Comparison of ENCODE assay signal across 33 cellular contexts in the genomic region with DNA sequence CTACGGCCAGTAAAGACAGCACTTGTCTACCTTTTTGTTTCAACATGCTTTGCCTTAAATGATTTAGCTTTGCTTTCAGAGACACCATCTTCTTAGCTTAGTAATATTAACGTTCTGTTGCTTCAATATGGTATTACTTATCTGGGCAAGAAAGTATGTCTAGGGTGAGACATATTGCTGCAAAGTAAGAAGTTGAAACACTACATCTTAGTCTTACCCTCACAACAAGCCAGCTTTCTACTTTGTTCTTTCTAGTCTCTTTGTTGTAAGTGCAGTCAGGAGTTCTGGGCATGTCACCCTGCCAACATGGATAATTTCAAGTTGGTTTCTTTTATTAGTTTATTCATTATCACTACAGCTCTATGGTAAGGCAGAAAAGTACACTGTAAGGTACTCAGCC.
"Had no signal": no experiment of that assay in that cellular context is flagged by ENCODE, and none has a peak within 500 bp of the region (broad histone marks: within the 10 kb centered on the region; RNA-seq: fewer than 3 reads in every experiment).

No MANE protein-coding gene starts in this region.

- ATAC-seq: activated CD8-positive, alpha-beta T cell treated with anti-CD3 and anti-CD28 coated beads for 36 hours; activated naive CD4-positive, alpha-beta T cell treated with anti-CD3 and anti-CD28 coated beads, Interleukin-2, amount 50 U/mL, for 72 hours; activated T-cell treated with anti-CD3 and anti-CD28 coated beads, Interleukin-2, amount 50 U/mL, for 4 hours; activated T-cell treated with anti-CD3 and anti-CD28 coated beads, Interleukin-2, amount 50 U/mL, for 72 hours; activated T-helper 17 cell treated with anti-CD3 and anti-CD28 coated beads, Interleukin-2, amount 50 U/mL, for 72 hours; body of pancreas; T-helper 17 cell had no signal

- H3K27ac ChIP-seq: adrenal gland, body of pancreas, brain microvascular endothelial cell, breast epithelium, VCaP had no signal

- H3K27me3 ChIP-seq: adrenal gland, body of pancreas, brain microvascular endothelial cell, breast epithelium had no signal

- FAIRE-seq: astrocyte, colon, TTC549 had no signal

- DNase-seq: activated B cell treated with CpG ODN at 0.5 μM for 24 hours; activated CD4-positive, alpha-beta memory T cell treated with anti-CD3 and anti-CD28 coated beads for 36 hours; activated CD4-positive, alpha-beta T cell treated with anti-CD3 and anti-CD28 coated beads for 4 hours; activated CD4-positive, alpha-beta T cell treated with anti-CD3 and anti-CD28 coated beads, Interleukin-2, amount 10 ng/mL, durations not matched to agents 24 days and 14 days; activated CD4-positive, alpha-beta T cell treated with anti-CD3 and anti-CD28 coated beads, Interleukin-2, amount 50 U/mL, for 1 hour; activated CD4-positive, alpha-beta T cell treated with anti-CD3 and anti-CD28 coated beads, Interleukin-2, amount 50 U/mL, for 4 hours; activated CD4-positive, CD25-positive, alpha-beta regulatory T cell treated with anti-CD3 and anti-CD28 coated beads, Interleukin-2, amount 50 U/mL, for 72 hours; activated CD8-positive, alpha-beta memory T cell treated with anti-CD3 and anti-CD28 coated beads, Interleukin-2, amount 50 U/mL, for 4 hours; activated CD8-positive, alpha-beta T cell treated with anti-CD3 and anti-CD28 coated beads for 36 hours; activated effector memory CD4-positive, alpha-beta T cell treated with anti-CD3 and anti-CD28 coated beads, Interleukin-2, amount 50 U/mL, for 16 hours; activated gamma-delta T cell treated with Interleukin-2 at 50 U/mL for 16 hours; activated naive CD4-positive, alpha-beta T cell; activated naive CD4-positive, alpha-beta T cell treated with anti-CD3 and anti-CD28 coated beads for 36 hours; activated naive CD4-positive, alpha-beta T cell treated with anti-CD3 and anti-CD28 coated beads, Interleukin-2, amount 50 U/mL, for 16 hours; activated naive CD8-positive, alpha-beta T cell treated with anti-CD3 and anti-CD28 coated beads for 36 hours; activated T-cell treated with anti-CD3 and anti-CD28 coated beads for 4 hours; activated T-cell treated with anti-CD3 and anti-CD28 coated beads, Interleukin-2, amount 50 U/mL, for 1 hour; activated T-cell treated with anti-CD3 and anti-CD28 coated beads, Interleukin-2, amount 50 U/mL, for 4 hours; activated T-cell treated with anti-CD3 and anti-CD28 coated beads, Interleukin-2, amount 50 U/mL, for 72 hours; adrenal gland; amniotic stem cell; aorta; body of pancreas; brain microvascular endothelial cell; central memory CD4-positive, alpha-beta T cell; T-helper 17 cell had no signal

- H3K9me3 ChIP-seq: adrenal gland, body of pancreas, breast epithelium had no signal

- H3K4me1 ChIP-seq: adrenal gland, body of pancreas, breast epithelium had no signal

- H3K4me3 ChIP-seq: adrenal gland, body of pancreas, breast epithelium had no signal
